ENCODE assay signal across 8 cellular contexts in the genomic region with DNA sequence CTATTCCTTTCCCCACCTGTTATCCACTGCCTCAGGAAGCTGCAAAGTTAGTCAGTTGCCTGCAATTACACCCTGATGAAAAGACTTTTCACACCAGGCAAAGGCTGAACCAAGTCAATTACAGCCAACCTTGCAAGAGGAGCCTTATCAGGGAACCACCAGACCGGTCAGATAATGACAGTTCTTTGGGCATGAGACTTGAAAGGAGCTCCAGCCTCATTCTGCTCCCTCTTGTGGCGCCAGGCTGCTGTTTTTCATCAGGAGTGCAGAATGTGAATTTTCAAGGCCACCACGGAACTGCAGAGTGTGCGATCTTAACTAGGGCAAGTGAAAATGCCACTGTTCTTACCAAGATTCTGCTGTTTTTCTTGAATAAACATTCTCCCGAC.
DNase-seq lines count a peak whose midpoint lies in the region; ATAC-seq and TF ChIP-seq lines count a peak whose summit lies in the region.
"Had no signal": no experiment of that assay in that cellular context is flagged by ENCODE, and none has a peak within 500 bp of the region (broad histone marks: within the 10 kb centered on the region; RNA-seq: fewer than 3 reads in every experiment).

No MANE protein-coding gene starts in this region.

- H3K4me3 Mint-ChIP-seq in effector memory CD8-positive, alpha-beta T cell: no peak overlapping the region
- H3K4me3 Mint-ChIP-seq: activated B cell treated with CpG ODN at 0.5 μM for 24 hours had no signal

- no peak overlapping the region for H3K4me3 ChIP-seq in DND-41 (ENCODE audit: low read depth in 1 of 2, low read length in 2 of 2)

- H3K27me3 Mint-ChIP-seq in effector memory CD8-positive, alpha-beta T cell: no peaks in the 10 kb centered on the region

- H3K27ac Mint-ChIP-seq in effector memory CD8-positive, alpha-beta T cell: peak overlapping the region in 1 of 2 donors; percentile 60
- H3K27ac Mint-ChIP-seq: activated B cell treated with CpG ODN at 0.5 μM for 24 hours had no signal

- H3K36me3 Mint-ChIP-seq in effector memory CD8-positive, alpha-beta T cell (ENCODE audit: insufficient read depth): peaks cover 4% of the 10 kb centered on the region

- H3K27me3 ChIP-seq in DND-41 (ENCODE audit: insufficient read depth, low read length, poor library complexity): peaks cover 20% of the 10 kb centered on the region

- H3K4me1 Mint-ChIP-seq in effector memory CD8-positive, alpha-beta T cell (ENCODE audit: low read depth in 2 of 2): peaks cover 13 to 18% of the 10 kb centered on the region in 2 donors
- H3K4me1 Mint-ChIP-seq: activated B cell treated with CpG ODN at 0.5 μM for 24 hours had no signal

- TF ChIP-seq CTCF in DND-41 (IDR thresholded peaks at IDR 0.05; ENCODE audit: borderline replicate concordance, extremely low read depth, low read length, poor library complexity, severe bottlenecking): peak; percentile 29

- H3K9me3 ChIP-seq in DND-41 (ENCODE audit: insufficient read depth, low read length, severe bottlenecking): no peaks in the 10 kb centered on the region

- H3K4me2 ChIP-seq in DND-41 (ENCODE audit: insufficient read depth, low read length): no peak overlapping the region

- H3K27ac ChIP-seq in DND-41 (ENCODE audit: low read length): no peak overlapping the region

- H3K79me2 ChIP-seq in DND-41 (ENCODE audit: insufficient read depth, low read length): no peaks in the 10 kb centered on the region

- H3K4me1 ChIP-seq in DND-41 (ENCODE audit: insufficient read depth, low read length): no peaks in the 10 kb centered on the region

- H2AFZ ChIP-seq in DND-41 (ENCODE audit: low read depth, low read length): no peak overlapping the region

- H3K36me3 ChIP-seq in DND-41 (ENCODE audit: insufficient read depth, low read length): no peaks in the 10 kb centered on the region

- ATAC-seq in DND-41 (ENCODE audit: insufficient read depth, low read depth) (no peak), SK-N-SH treated with all-trans-retinoic acid at 6 μM for 48 hours (peak; percentile 54; the same call in 2 of the 3 replicates), GM19035 (IDR thresholded peaks at IDR 0.05; ENCODE audit: unreplicated experiment) (no peak)
- peak; percentile 57 for ATAC-seq in effector memory CD8-positive, alpha-beta T cell (replicated peaks)

- no peak overlapping the region for H3K9ac ChIP-seq in DND-41 (ENCODE audit: low read depth, low read length)

- no peaks in the 10 kb centered on the region; the same call in 1 of the 2 replicates for H4K20me1 ChIP-seq in DND-41 (ENCODE audit: insufficient read depth, low read length)

- no peaks in the 10 kb centered on the region for H3K9me3 Mint-ChIP-seq in effector memory CD8-positive, alpha-beta T cell

- DNase-seq in DND-41: no peak
- DNase-seq in HuH-7 (ENCODE audit: low spot score): peak; percentile 46
- peak in 1 of 3 experiments; percentile 23 for DNase-seq in effector memory CD8-positive, alpha-beta T cell
- DNase-seq in midbrain (lab: John Stamatoyannopoulos, UW): peak; percentile 89
- no peak for DNase-seq in NK-92 treated with Interleukin-12 subunit alpha and Interleukin-12 subunit beta, amount 100 ng/mL, for 24 hours (lab: John Stamatoyannopoulos, UW)
- DNase-seq: activated B cell treated with CpG ODN at 0.5 μM for 24 hours had no signal

TF ChIP-seq in SK-N-SH treated with all-trans-retinoic acid at 6 μM for 48 hours, 23 proteins besides CTCF, POLR2A, EP300 and RAD21:
- TF ChIP-seq TCF4 (CRISPR knock-in tag; IDR thresholded peaks at IDR 0.05; ENCODE audit: borderline replicate concordance): peak; percentile 44; the same call in 1 of the 2 replicates
- TF ChIP-seq, protein P1, sequence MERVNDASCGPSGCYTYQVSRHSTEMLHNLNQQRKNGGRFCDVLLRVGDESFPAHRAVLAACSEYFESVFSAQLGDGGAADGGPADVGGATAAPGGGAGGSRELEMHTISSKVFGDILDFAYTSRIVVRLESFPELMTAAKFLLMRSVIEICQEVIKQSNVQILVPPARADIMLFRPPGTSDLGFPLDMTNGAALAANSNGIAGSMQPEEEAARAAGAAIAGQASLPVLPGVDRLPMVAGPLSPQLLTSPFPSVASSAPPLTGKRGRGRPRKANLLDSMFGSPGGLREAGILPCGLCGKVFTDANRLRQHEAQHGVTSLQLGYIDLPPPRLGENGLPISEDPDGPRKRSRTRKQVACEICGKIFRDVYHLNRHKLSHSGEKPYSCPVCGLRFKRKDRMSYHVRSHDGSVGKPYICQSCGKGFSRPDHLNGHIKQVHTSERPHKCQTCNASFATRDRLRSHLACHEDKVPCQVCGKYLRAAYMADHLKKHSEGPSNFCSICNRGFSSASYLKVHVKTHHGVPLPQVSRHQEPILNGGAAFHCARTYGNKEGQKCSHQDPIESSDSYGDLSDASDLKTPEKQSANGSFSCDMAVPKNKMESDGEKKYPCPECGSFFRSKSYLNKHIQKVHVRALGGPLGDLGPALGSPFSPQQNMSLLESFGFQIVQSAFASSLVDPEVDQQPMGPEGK (CRISPR knock-in tag; IDR thresholded peaks at IDR 0.05; ENCODE audit: borderline replicate concordance): no peak
TF ChIP-seq in SK-N-SH treated with all-trans-retinoic acid at 6 μM for 48 hours: peak in this region for 1.

Comparison
In these comparisons a context has a peak if more than half of its experiments do, and no peak if none do; other contexts are left out.
1. ATAC-seq: peak in SK-N-SH treated with all-trans-retinoic acid at 6 μM for 48 hours (single experiment) and effector memory CD8-positive, alpha-beta T cell (single experiment); none in DND-41 (single experiment) and GM19035 (single experiment).
2. DNase-seq: peak in HuH-7 (single experiment) and midbrain (single experiment); none in DND-41 (single experiment) and NK-92 treated with Interleukin-12 subunit alpha and Interleukin-12 subunit beta, amount 100 ng/mL, for 24 hours (single experiment).